In the genomic region with DNA sequence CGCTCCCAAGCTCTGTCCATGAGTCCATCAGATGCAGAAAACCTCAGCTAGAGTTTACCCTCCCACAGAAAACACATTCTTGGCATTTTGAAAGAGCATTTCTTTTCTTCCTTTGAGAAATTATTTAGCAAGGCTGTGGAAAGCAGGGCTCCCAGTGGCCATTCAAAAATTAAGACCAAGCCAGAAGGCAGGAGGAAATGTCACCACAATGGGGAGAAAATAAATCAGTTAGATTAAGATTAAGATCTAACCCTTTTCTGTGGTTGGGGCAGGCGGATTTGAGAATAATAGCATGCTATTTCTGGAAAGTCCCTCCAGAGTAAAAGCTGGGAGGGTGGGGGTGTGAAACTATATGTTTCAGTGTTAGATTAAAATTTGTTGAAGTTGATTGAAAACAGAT, we compare ENCODE assay signal across 1 cellular context.
TF ChIP-seq lines count a peak whose summit lies in the region.

No MANE protein-coding gene starts in this region.

TF ChIP-seq in H1, 55 proteins besides CTCF, POLR2A, EP300 and RAD21 (continued from another document):
- TF ChIP-seq, protein P1, sequence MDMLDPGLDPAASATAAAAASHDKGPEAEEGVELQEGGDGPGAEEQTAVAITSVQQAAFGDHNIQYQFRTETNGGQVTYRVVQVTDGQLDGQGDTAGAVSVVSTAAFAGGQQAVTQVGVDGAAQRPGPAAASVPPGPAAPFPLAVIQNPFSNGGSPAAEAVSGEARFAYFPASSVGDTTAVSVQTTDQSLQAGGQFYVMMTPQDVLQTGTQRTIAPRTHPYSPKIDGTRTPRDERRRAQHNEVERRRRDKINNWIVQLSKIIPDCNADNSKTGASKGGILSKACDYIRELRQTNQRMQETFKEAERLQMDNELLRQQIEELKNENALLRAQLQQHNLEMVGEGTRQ (IDR thresholded peaks at IDR 0.05; ENCODE audit: low read length), result no peak
- TF ChIP-seq NANOG (IDR thresholded peaks at IDR 0.05; ENCODE audit: insufficient read depth, low read depth, low read length, poor library complexity, severe bottlenecking) (no peak), CBX5 (IDR thresholded peaks at IDR 0.05; ENCODE audit: low read depth, low read length) (no peak), GTF2F1 (IDR thresholded peaks at IDR 0.05; ENCODE audit: borderline replicate concordance, low read depth, low read length) (no peak), KDM4A (IDR thresholded peaks at IDR 0.05; ENCODE audit: low read depth, low read length, severe bottlenecking) (no peak), POU5F1 (IDR thresholded peaks at IDR 0.05; ENCODE audit: low read depth, low read length) (no peak), SIX5 (IDR thresholded peaks at IDR 0.05; ENCODE audit: low read depth, low read length) (no peak), SUZ12 (IDR thresholded peaks at IDR 0.05; ENCODE audit: low read length) (no peak), HDAC6 (IDR thresholded peaks at IDR 0.05; ENCODE audit: low read depth, low read length) (no peak), CBX8 (IDR thresholded peaks at IDR 0.05; ENCODE audit: borderline replicate concordance, low read depth, low read length) (no peak), MAFK (IDR thresholded peaks at IDR 0.05; ENCODE audit: low read depth, low read length) (no peak), TCF12 (IDR thresholded peaks at IDR 0.05; ENCODE audit: low read depth, low read length) (no peak)
- TF ChIP-seq, protein P2, sequence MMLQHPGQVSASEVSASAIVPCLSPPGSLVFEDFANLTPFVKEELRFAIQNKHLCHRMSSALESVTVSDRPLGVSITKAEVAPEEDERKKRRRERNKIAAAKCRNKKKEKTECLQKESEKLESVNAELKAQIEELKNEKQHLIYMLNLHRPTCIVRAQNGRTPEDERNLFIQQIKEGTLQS (IDR thresholded peaks at IDR 0.05; ENCODE audit: insufficient read depth, low read depth, low read length), result no peak
TF ChIP-seq in H1: peak in this region for 0.
